ENCODE assay signal across 18 cellular contexts in genomic region chr1:165161130-165161529, GRCh38.
DNase-seq lines count a peak whose midpoint lies in the region; ATAC-seq, FAIRE-seq and TF ChIP-seq lines count a peak whose summit lies in the region.
"Had no signal": no experiment of that assay in that cellular context is flagged by ENCODE, and none has a peak within 500 bp of the region (broad histone marks: within the 10 kb centered on the region; RNA-seq: fewer than 3 reads in every experiment).

No MANE protein-coding gene starts in this region.

- H3K27ac ChIP-seq in keratinocyte (ENCODE audit: control insufficient read depth, insufficient read depth, low read length), result no peak overlapping the region
- H3K27ac ChIP-seq: A549 had no signal

- no peaks in the 10 kb centered on the region for H3K79me2 ChIP-seq in keratinocyte (ENCODE audit: control insufficient read depth, insufficient read depth, low read length)

- ATAC-seq in GM21423 (IDR thresholded peaks at IDR 0.05; ENCODE audit: unreplicated experiment) (no peak), GM18868 (IDR thresholded peaks at IDR 0.05; ENCODE audit: unreplicated experiment) (no peak)
- ATAC-seq: A549 had no signal

- H4K20me1 ChIP-seq in keratinocyte (ENCODE audit: control insufficient read depth, extremely low read depth, insufficient read depth, low read length), result no peaks in the 10 kb centered on the region

- H3K9me1 ChIP-seq in keratinocyte (ENCODE audit: control insufficient read depth, extremely low read depth, insufficient read depth, low read length), result no peaks in the 10 kb centered on the region

- H3K9me3 ChIP-seq in keratinocyte (ENCODE audit: control insufficient read depth, low read depth, low read length), result no peaks in the 10 kb centered on the region
- H3K9me3 ChIP-seq: A549 had no signal

- DNase-seq in Ammon's horn (ENCODE audit: low spot score) (peak; percentile 31), HT1080 (ENCODE audit: low read depth) (peak; percentile 6), astrocyte of the hippocampus (ENCODE audit: low read depth, low spot score) (peak; percentile 29), keratinocyte (ENCODE audit: low read depth, low spot score) (no peak), GM20000 (ENCODE audit: low spot score) (no peak), ecto neural progenitor cell (ENCODE audit: low spot score) (no peak)
- DNase-seq: DMS 273 treated with DMSO at 0.1 percent for 48 hours, EL, HCEC 1CT, KBM-7, NCI-H1417 treated with DMSO at 0.1 percent for 48 hours, NCI-H1930, NCI-H2171 treated with DMSO at 0.1 percent for 48 hours, NCI-H774, SIG-M5 had no signal

- no peak overlapping the region for H2AFZ ChIP-seq in keratinocyte (ENCODE audit: control insufficient read depth, low read length)

- dilution Hi-C loops in keratinocyte (cut with MboI; ENCODE audit: extremely low pct_ligation_motif_present, low sequenced_read_pairs), result no loop called here

- H3K4me1 ChIP-seq in keratinocyte (ENCODE audit: control insufficient read depth, extremely low read depth, insufficient read depth, low read length), result peaks cover 24% of the 10 kb centered on the region
- H3K4me1 ChIP-seq: A549 had no signal

- no peak overlapping the region for H3K9ac ChIP-seq in keratinocyte (ENCODE audit: control insufficient read depth, extremely low read depth, insufficient read depth, low read length)

- H3K27me3 ChIP-seq in keratinocyte (ENCODE audit: control insufficient read depth, extremely low read depth, insufficient read depth, low read length), result peaks cover 13% of the 10 kb centered on the region

- no peak overlapping the region for H3K4me2 ChIP-seq in keratinocyte (ENCODE audit: control insufficient read depth, extremely low read depth, insufficient read depth, low read depth, low read length)
- H3K4me2 ChIP-seq: A549 had no signal

- peak; percentile 46 for FAIRE-seq in keratinocyte (lab: Jason Lieb, UNC)
- FAIRE-seq: A549 had no signal

- H3K36me3 ChIP-seq in keratinocyte (ENCODE audit: control insufficient read depth in 2 of 2, extremely low read depth in 1 of 2, insufficient read depth in 2 of 2, low read length in 2 of 2), result no peaks in the 10 kb centered on the region

- no peak for TF ChIP-seq CTCF in keratinocyte (optimal IDR thresholded peaks at IDR 0.05 in 1 of 3, IDR thresholded peaks at IDR 0.05 in 1 of 3, conservative IDR thresholded peaks at IDR 0.05 in 1 of 3; ENCODE audit: extremely low read depth in 1 of 3, insufficient read depth in 2 of 3, low read length in 3 of 3)
- no peak for TF ChIP-seq CTCF in GM20000 (IDR thresholded peaks at IDR 0.05; ENCODE audit: extremely low read depth, missing control alignments)

- H3K4me3 ChIP-seq in keratinocyte (ENCODE audit: control insufficient read depth in 2 of 3, extremely low read depth in 1 of 3, insufficient read depth in 2 of 3, low read depth in 1 of 3, low read length in 3 of 3), result no peak overlapping the region
- H3K4me3 ChIP-seq: A549 had no signal

Comparison
In these comparisons a context has a peak if more than half of its experiments do, and no peak if none do; other contexts are left out.
1. DNase-seq: peak in Ammon's horn (single experiment), HT1080 (single experiment) and astrocyte of the hippocampus (single experiment); none in keratinocyte (single experiment), GM20000 (single experiment) and ecto neural progenitor cell (single experiment).